In genomic region chr1:200378096-200378495, GRCh38 we compare ENCODE assay signal across 17 cellular contexts. TPM values are rescaled to one million over a fixed set of nuclear protein-coding genes. Genes with fewer than 3 reads are reported as not detected.
DNase-seq lines count a peak whose midpoint lies in the region; ATAC-seq, FAIRE-seq and TF ChIP-seq lines count a peak whose summit lies in the region.
"Had no signal": no experiment of that assay in that cellular context is flagged by ENCODE, and none has a peak within 500 bp of the region (broad histone marks: within the 10 kb centered on the region; RNA-seq: fewer than 3 reads in every experiment).

No MANE protein-coding gene starts in this region.

- H3K9me3 ChIP-seq in HepG2 (ENCODE audit: low read length) (no peaks in the 10 kb centered on the region), right lobe of liver (no peaks in the 10 kb centered on the region), OCI-LY7 (ENCODE audit: low read length) (no peaks in the 10 kb centered on the region), K562 (replicated peaks; ENCODE audit: control insufficient read depth, insufficient read depth, low read depth, low read length) (no peaks in the 10 kb centered on the region)
- H3K9me3 ChIP-seq: HAP-1 had no signal

- no peaks in the 10 kb centered on the region for H3K9me2 ChIP-seq in OCI-LY7 (ENCODE audit: insufficient read depth, low read length)

- no peak for TF ChIP-seq POLR2A in HepG2 (IDR thresholded peaks at IDR 0.05; ENCODE audit: insufficient read depth in 1 of 2, low read depth in 2 of 2, low read length in 2 of 2)
- TF ChIP-seq POLR2A in right lobe of liver (IDR thresholded peaks at IDR 0.05) = no peak
- no peak for TF ChIP-seq POLR2A in K562 (conservative IDR thresholded peaks at IDR 0.05)

- H3K79me2 ChIP-seq in HepG2 (ENCODE audit: insufficient read depth, low read length) (no peaks in the 10 kb centered on the region), OCI-LY7 (ENCODE audit: insufficient read depth, low read depth, low read length) (peaks cover 4% of the 10 kb centered on the region; the same call in 1 of the 2 replicates), K562 (ENCODE audit: control insufficient read depth, insufficient read depth, low read length) (no peaks in the 10 kb centered on the region)

- FAIRE-seq in HepG2 (lab: Jason Lieb, UNC) (no peak), K562 (lab: Jason Lieb, UNC) (no peak)
- FAIRE-seq: RCC 7860 had no signal

- H3K4me1 ChIP-seq in HepG2 (ENCODE audit: insufficient read depth, low read length) (peaks cover 96% of the 10 kb centered on the region), right lobe of liver (peaks cover 0 to 35% (median 8%) of the 10 kb centered on the region in 4 donors), OCI-LY7 (ENCODE audit: insufficient read depth, low read length, poor library complexity, severe bottlenecking) (peaks cover 85% of the 10 kb centered on the region), K562 (replicated peaks in 1 of 2; ENCODE audit: control insufficient read depth in 2 of 2, insufficient read depth in 2 of 2, low read length in 2 of 2) (no peaks in the 10 kb centered on the region)

- H3K36me3 ChIP-seq in HepG2 (replicated peaks in 1 of 2; ENCODE audit: control insufficient read depth in 1 of 2, insufficient read depth in 2 of 2, low read length in 2 of 2) (no peaks in the 10 kb centered on the region; a peak in 1 of 5 replicates), right lobe of liver (no peaks in the 10 kb centered on the region), OCI-LY7 (ENCODE audit: insufficient read depth, low read length) (no peaks in the 10 kb centered on the region), K562 (ENCODE audit: control insufficient read depth, insufficient read depth, low read length) (no peaks in the 10 kb centered on the region)
- H3K36me3 ChIP-seq: HAP-1 had no signal

- H3K4me3 ChIP-seq in HepG2 (replicated peaks in 1 of 3; ENCODE audit: insufficient read depth in 1 of 3, low read depth in 2 of 3, low read length in 3 of 3) = no peak overlapping the region
- no peak overlapping the region for H3K4me3 ChIP-seq in right lobe of liver
- peak overlapping the region; percentile 53 for H3K4me3 ChIP-seq in OCI-LY7 (ENCODE audit: low read depth, low read length, poor library complexity, severe bottlenecking)
- no peak overlapping the region for H3K4me3 ChIP-seq in K562
- H3K4me3 ChIP-seq: HAP-1 had no signal

- no peaks in the 10 kb centered on the region for H4K20me1 ChIP-seq in HepG2 (ENCODE audit: insufficient read depth, low read length)
- no peaks in the 10 kb centered on the region for H4K20me1 ChIP-seq in OCI-LY7 (ENCODE audit: insufficient read depth, low read length)
- H4K20me1 ChIP-seq in K562 (replicated peaks; ENCODE audit: control insufficient read depth, insufficient read depth, low read length) = no peaks in the 10 kb centered on the region

- H3K27ac ChIP-seq in HepG2 (ENCODE audit: extremely low read length, insufficient read depth, low read length) = no peak overlapping the region
- H3K27ac ChIP-seq in right lobe of liver = no peak overlapping the region
- peak overlapping the region; percentile 83 for H3K27ac ChIP-seq in OCI-LY7 (ENCODE audit: low read depth, low read length, poor library complexity, severe bottlenecking)
- no peak overlapping the region for H3K27ac ChIP-seq in K562 (ENCODE audit: extremely low read depth, low read depth, low read length)
- H3K27ac ChIP-seq: C4-2B had no signal

- H2AFZ ChIP-seq in HepG2 (ENCODE audit: low read length) = no peak overlapping the region
- H2AFZ ChIP-seq in OCI-LY7 (ENCODE audit: low read length) = peak overlapping the region; percentile 77
- H2AFZ ChIP-seq in K562 (ENCODE audit: low read depth, low read length) = no peak overlapping the region

- TF ChIP-seq RAD21 in HepG2 (CRISPR knock-in tag; IDR thresholded peaks at IDR 0.05) (no peak), K562 (CRISPR knock-in tag; conservative IDR thresholded peaks at IDR 0.05 in 1 of 2, IDR thresholded peaks at IDR 0.05 in 1 of 2) (no peak)

- in situ Hi-C loops in HepG2 (cut with HindIII; ENCODE audit: extremely low pct_ligation_motif_present, low pct_unique_long_range_greater_than_20kb) = no loop called here
- in situ Hi-C loops in K562 (cut with MboI) = no loop called here

- H3K27me3 ChIP-seq in HepG2 (ENCODE audit: control insufficient read depth in 1 of 2, insufficient read depth in 2 of 2, low read length in 2 of 2) (no peaks in the 10 kb centered on the region), right lobe of liver (no peaks in the 10 kb centered on the region), K562 (ENCODE audit: control insufficient read depth in 2 of 2, insufficient read depth in 2 of 2, low read length in 2 of 2) (peaks cover 0 to 9% of the 10 kb centered on the region in 2 experiments; a peak in 4 of 5 replicates)

- POLR2A ChIA-PET in HepG2 (lab: Yijun Ruan, JAX) = no interaction called here
- POLR2A ChIA-PET in OCI-LY7 (lab: Charles Lee) = interaction anchor here (0.7 to 5.4 kb wide), 8 partner anchors 8 to 98 kb away, joined by 3 to 32 read pairs (median 6); no protein-coding TSS in a partner anchor
- POLR2A ChIA-PET in K562 (lab: Yijun Ruan, JAX) = interaction anchor here (0.6 kb wide), 1 partner anchor 13 kb away, joined by 3 read pairs; no protein-coding TSS in a partner anchor

- H3K9me1 ChIP-seq in K562 (ENCODE audit: control insufficient read depth, insufficient read depth, low read length) = no peaks in the 10 kb centered on the region

- H3K9ac ChIP-seq in HepG2 (ENCODE audit: insufficient read depth, low read depth, low read length) (no peak overlapping the region), K562 (ENCODE audit: insufficient read depth in 1 of 2, low read depth in 2 of 2, low read length in 2 of 2) (no peak overlapping the region)

- TF ChIP-seq EP300 in HepG2 (IDR thresholded peaks at IDR 0.05; ENCODE audit: low read depth in 2 of 2, low read length in 2 of 2) (no peak), HepG2 (CRISPR knock-in tag; IDR thresholded peaks at IDR 0.05; ENCODE audit: borderline replicate concordance) (no peak), K562 (IDR thresholded peaks at IDR 0.05; ENCODE audit: low read length) (no peak)

- TF ChIP-seq CTCF in HepG2 (CRISPR knock-in tag; IDR thresholded peaks at IDR 0.05) (no peak), right lobe of liver (IDR thresholded peaks at IDR 0.05) (no peak), OCI-LY7 (conservative IDR thresholded peaks at IDR 0.05; ENCODE audit: low read length) (no peak), K562 (IDR thresholded peaks at IDR 0.05 in 2 of 3, conservative IDR thresholded peaks at IDR 0.05 in 1 of 3; ENCODE audit: insufficient read depth in 2 of 3, low read depth in 1 of 3, low read length in 3 of 3) (no peak)

- WGBS in HepG2 (ENCODE audit: low lambda C conversion rate) = 94% methylated on average over 1 of the region's 1 CpG
- WGBS in right lobe of liver (ENCODE audit: insufficient coverage, low coverage, low lambda C conversion rate, missing lambda C conversion rate) = 41% methylated on average over 1 of the region's 1 CpG
- WGBS in K562 (ENCODE audit: insufficient coverage, low coverage, missing lambda C conversion rate) = 0% methylated on average over 1 of the region's 1 CpG

- no peak for DNase-seq in HepG2 (ENCODE audit: low spot score)
- no peak for DNase-seq in right lobe of liver
- no peak for DNase-seq in OCI-LY7 (ENCODE audit: low spot score)
- no peak for DNase-seq in K562 (ENCODE audit: extremely low read depth in 1 of 4, low spot score in 3 of 4)
- DNase-seq in superior temporal gyrus (ENCODE audit: extremely low spot score) = peak; percentile 12
- no peak for DNase-seq in NCI-H510A treated with DMSO at 0.1 percent for 48 hours (lab: John Stamatoyannopoulos, UW)
- no peak for DNase-seq in T-helper 2 cell
- DNase-seq: 8988T, DMS 273 treated with DMSO at 0.1 percent for 48 hours, KG1, NCI-H1436 treated with DMSO at 0.1 percent for 48 hours, NCI-H2029 treated with DMSO at 0.1 percent for 48 hours, SW 1271 had no signal

- BruUV-seq in HepG2 (replicated peaks; lab: Mats Ljungman, UMichigan) (no TSS peak), OCI-LY7 (replicated peaks; lab: Mats Ljungman, UMichigan) (no TSS peak), K562 (replicated peaks; lab: Mats Ljungman, UMichigan) (no TSS peak)

- CTCF ChIA-PET in HepG2 (lab: Yijun Ruan, JAX; ENCODE audit: low intra/inter-chr PET ratio, low total read pairs) = no interaction called here
- CTCF ChIA-PET in OCI-LY7 (lab: Charles Lee; ENCODE audit: unreplicated experiment) = no interaction called here
- CTCF ChIA-PET in K562 (lab: Yijun Ruan, JAX; ENCODE audit: low intra/inter-chr PET ratio) = no interaction called here

- intact Hi-C loops in HepG2 (cut with micrococcal nuclease; ENCODE audit: unreplicated experiment) = loop anchor here (10.0 kb wide), 1 partner anchor 63 kb away; no protein-coding TSS in a partner anchor
- intact Hi-C loops in right lobe of liver (cut with DNase I) = no loop called here
- intact Hi-C loops in OCI-LY7 (cut with micrococcal nuclease; ENCODE audit: unreplicated experiment) = loop anchor here (2.0 to 10.0 kb wide), 4 partner anchors 33 to 223 kb away; partner anchors contain the start of gene ZNF281
- intact Hi-C loops in K562 (cut with micrococcal nuclease) = no loop called here

- H3K4me2 ChIP-seq in HepG2 (ENCODE audit: low read depth, low read length) (no peak overlapping the region), OCI-LY7 (ENCODE audit: low read length) (peak overlapping the region; percentile 72), K562 (ENCODE audit: insufficient read depth, low read length) (no peak overlapping the region)

- ATAC-seq in HepG2 (no peak), right lobe of liver (no peak), K562 (no peak), HG03439 (IDR thresholded peaks at IDR 0.05; ENCODE audit: unreplicated experiment) (no peak)

RNA-seq across cellular contexts. Expression of gene ZNF281, which starts 31.7 kb away (rescaled TPM):
- total RNA-seq in HepG2 (2016; rRNA removed; fragmentation: Illumina TruSeq; extraction: Trizol) (20.6 and 33.1 TPM in 2 replicates), right lobe of liver (10 to 100 TPM; 12.6 to 15.2 (median 13.8) TPM), OCI-LY7 (2022) (23.6 and 23.7 TPM in 2 replicates), K562 (2014; rRNA removed) (16.5 and 21.5 TPM in 2 replicates), K562 (2014; rRNA removed; fragmentation: Illumina TruSeq; extraction: Trizol) (21.2 and 22.5 TPM in 2 replicates), K562 (2015; rRNA removed; fragmentation: Illumina TruSeq; extraction: Trizol) (24.3 and 24.9 TPM in 2 replicates), K562 (2021) (21.0 and 22.7 TPM in 2 replicates)
- 0.91 and 0.97 TPM in 2 replicates for total RNA-seq in HepG2 (2016; cell fraction: cytosol; rRNA removed; fragmentation: Illumina TruSeq; extraction: Trizol; ENCODE audit: low read depth)
- total RNA-seq in HepG2 (2016; cell fraction: insoluble cytoplasmic fraction; rRNA removed; fragmentation: Illumina TruSeq; extraction: Trizol) = 21.0 and 32.1 TPM in 2 replicates
- total RNA-seq in HepG2 (2016; cell fraction: membrane; rRNA removed; fragmentation: Illumina TruSeq; extraction: Trizol) = 5.9 and 6.6 TPM in 2 replicates
- 23.8 TPM in 2 replicates for total RNA-seq in HepG2 (2016; cell fraction: nucleus; rRNA removed; fragmentation: Illumina TruSeq; extraction: Trizol)
- polyA plus RNA-seq in HepG2 (2011; rRNA removed) (7.5 and 7.7 TPM in 2 replicates), K562 (2011; rRNA removed) (11.5 and 13.4 TPM in 2 replicates), K562 (2014; fragmentation: Illumina TruSeq; extraction: Trizol) (18.3 and 20.2 TPM in 2 replicates), K562 (2014; fragmentation: Nextera tagmentation; extraction: Ambion mirVana) (10 to 100 TPM in 1 of 2 experiments, 1 to 10 TPM in 1; 9.6 to 12.8 TPM), K562 (2014; rRNA removed) (11.3 and 12.0 TPM in 2 replicates)
- polyA plus RNA-seq in HepG2 (2011; cell fraction: cytosol; rRNA removed) = 2.5 and 4.8 TPM in 2 replicates
- polyA plus RNA-seq in HepG2 (2011; cell fraction: nucleus; rRNA removed) = 6.1 and 7.7 TPM in 2 replicates
- polyA plus RNA-seq in HepG2 (2012) = 11.4 and 12.2 TPM in 2 replicates
- 0.29 and 0.38 TPM in 2 replicates for polyA plus RNA-seq in HepG2 (2016; cell fraction: cytosol; fragmentation: Illumina TruSeq; extraction: Trizol; ENCODE audit: low read depth)
- polyA plus RNA-seq in HepG2 (2016; cell fraction: insoluble cytoplasmic fraction; fragmentation: Illumina TruSeq; extraction: Trizol; ENCODE audit: low read depth) = 22.0 and 22.6 TPM in 2 replicates
- 1.8 and 2.1 TPM in 2 replicates for polyA plus RNA-seq in HepG2 (2016; cell fraction: membrane; fragmentation: Illumina TruSeq; extraction: Trizol; ENCODE audit: low read depth)
- 18.7 and 19.3 TPM in 2 replicates for polyA plus RNA-seq in HepG2 (2016; cell fraction: nucleus; fragmentation: Illumina TruSeq; extraction: Trizol; ENCODE audit: insufficient read depth, low read depth)
- 15.7 and 16.3 TPM in 2 replicates for polyA minus RNA-seq in HepG2 (2011; rRNA and poly(A)+ RNA removed; ENCODE audit: low replicate concordance)
- polyA minus RNA-seq in HepG2 (2011; cell fraction: cytosol; rRNA and poly(A)+ RNA removed) = 13.0 and 15.1 TPM in 2 replicates
- 35.4 and 37.0 TPM in 2 replicates for polyA minus RNA-seq in HepG2 (2011; cell fraction: nucleus; rRNA and poly(A)+ RNA removed)
- 22.9 and 24.2 TPM in 2 replicates for total RNA-seq in OCI-LY7 (2014; rRNA removed; shearing (Covaris generic))
- total RNA-seq in K562 (2011; cell fraction: chromatin; rRNA removed; ENCODE audit: low replicate concordance) = 10.0 and 29.7 TPM in 2 replicates
- 6.0 and 8.4 TPM in 2 replicates for total RNA-seq in K562 (2011; cell fraction: nucleolus; rRNA removed)
- 13.1 and 14.9 TPM in 2 replicates for total RNA-seq in K562 (2011; cell fraction: nucleoplasm; rRNA removed)
- polyA plus RNA-seq in K562 (2011; cell fraction: cytosol; rRNA removed) = 3.6 and 5.6 TPM in 2 replicates
- polyA plus RNA-seq in K562 (2011; cell fraction: nucleus; rRNA removed) = 9.8 and 10.1 TPM in 2 replicates
- 10.6 and 11.8 TPM in 2 replicates for polyA plus RNA-seq in K562 (2012)
- polyA minus RNA-seq in K562 (2011; rRNA and poly(A)+ RNA removed) = 23.6 and 26.4 TPM in 2 replicates
- polyA minus RNA-seq in K562 (2011; cell fraction: cytosol; rRNA and poly(A)+ RNA removed) = 11.1 and 11.2 TPM in 2 replicates
- polyA minus RNA-seq in K562 (2011; cell fraction: nucleus; rRNA and poly(A)+ RNA removed) = 9.3 and 18.7 TPM in 2 replicates

Comparison
In these comparisons a context has a peak if more than half of its experiments do, and no peak if none do; other contexts are left out.
1. intact Hi-C loops: an anchor here in HepG2 (10.0 kb wide) and OCI-LY7 (2.0 to 10.0 kb wide); none called in right lobe of liver and K562.
2. Of the 241 proteins assayed by ChIP-seq in both HepG2 and K562: peak only in HepG2: MAFK; only in K562: none; in both: MAFF; in neither: 239.